In the genomic region with DNA sequence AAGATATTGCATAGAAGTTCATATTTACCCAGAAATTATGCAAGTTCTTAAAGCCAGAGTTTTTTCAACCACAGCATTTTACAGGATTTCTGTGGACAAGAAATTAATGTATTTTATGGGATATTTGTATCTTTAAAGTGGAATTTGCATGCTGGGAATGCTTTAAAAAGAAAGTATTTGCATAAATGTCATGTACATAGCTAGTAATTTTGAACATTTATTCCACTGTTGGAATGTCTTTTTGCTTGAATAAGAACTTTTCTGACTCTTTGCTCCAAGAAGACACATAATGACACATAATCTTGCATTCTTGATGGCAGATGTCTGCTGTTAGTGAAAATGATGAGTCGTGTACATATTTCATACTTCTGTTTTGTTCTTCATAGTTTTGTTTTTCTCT, we compare ENCODE assay signal across 17 cellular contexts.
A peak's percentile ranks its signal among the peaks of the same experiment; 100 is the strongest.
DNase-seq lines count a peak whose midpoint lies in the region; ATAC-seq and TF ChIP-seq lines count a peak whose summit lies in the region.
"Had no signal": no experiment of that assay in that cellular context is flagged by ENCODE, and none has a peak within 500 bp of the region (broad histone marks: within the 10 kb centered on the region; RNA-seq: fewer than 3 reads in every experiment).

No MANE protein-coding gene starts in this region.

- TF ChIP-seq CTCF in mammary epithelial cell (conservative IDR thresholded peaks at IDR 0.05 in 1 of 2, IDR thresholded peaks at IDR 0.05 in 1 of 2; ENCODE audit: extremely low read depth in 1 of 2, insufficient read depth in 1 of 2, low read depth in 1 of 2, low read length in 2 of 2) (no peak), stomach (IDR thresholded peaks at IDR 0.05) (no peak), brain microvascular endothelial cell (IDR thresholded peaks at IDR 0.05; ENCODE audit: low read depth, low read length, missing control alignments) (no peak)

- TF ChIP-seq EP300 in stomach (IDR thresholded peaks at IDR 0.05) = no peak

- in situ Hi-C loops in mammary epithelial cell (cut with MboI; ENCODE audit: low sequenced_read_pairs in 2 of 2) = no loop called here
- in situ Hi-C loops in brain microvascular endothelial cell (cut with HindIII; ENCODE audit: low pct_ligation_motif_present, low sequenced_read_pairs) = no loop called here

- WGBS in mammary epithelial cell (ENCODE audit: low coverage, missing lambda C conversion rate) = 100% methylated on average over 1 of the region's 1 CpG
- WGBS in stomach, 5 donors = 93 to 100% (median 97%) methylated on average over 1 of the region's 1 CpG

- no peak for ATAC-seq in GM19455 (IDR thresholded peaks at IDR 0.05; ENCODE audit: unreplicated experiment)
- ATAC-seq: GM23338 had no signal

- CTCF ChIA-PET in mammary epithelial cell (lab: Charles Lee; ENCODE audit: low non-redundant PET) = no interaction called here

- no peak overlapping the region for H2AFZ ChIP-seq in mammary epithelial cell (ENCODE audit: low read depth, low read length)
- H2AFZ ChIP-seq: GM23338 had no signal

- H3K4me3 ChIP-seq in adipocyte (ENCODE audit: low read length) (no peak overlapping the region), mammary epithelial cell (replicated peaks in 1 of 3; ENCODE audit: insufficient read depth in 1 of 3, low read depth in 2 of 3, low read length in 3 of 3) (no peak overlapping the region), stomach (no peak overlapping the region), brain microvascular endothelial cell (ENCODE audit: low read depth, low read length) (no peak overlapping the region)
- H3K4me3 ChIP-seq: GM23338, SJCRH30 had no signal

- peaks cover 7% of the 10 kb centered on the region for H3K79me2 ChIP-seq in mammary epithelial cell (ENCODE audit: insufficient read depth, low read length)

- H3K4me1 ChIP-seq in adipocyte (ENCODE audit: control insufficient read depth, insufficient read depth, low read length) = peaks cover 25% of the 10 kb centered on the region
- no peaks in the 10 kb centered on the region for H3K4me1 ChIP-seq in mammary epithelial cell (ENCODE audit: insufficient read depth, low read length)
- peaks cover 7 to 17% (median 9%) of the 10 kb centered on the region in 4 donors for H3K4me1 ChIP-seq in stomach
- H3K4me1 ChIP-seq: SJCRH30 had no signal

- no TSS peak for BruUV-seq in mammary epithelial cell (replicated peaks; lab: Mats Ljungman, UMichigan)

- H3K27me3 ChIP-seq in adipocyte (replicated peaks; ENCODE audit: control insufficient read depth, insufficient read depth, low read length) (no peaks in the 10 kb centered on the region), mammary epithelial cell (ENCODE audit: insufficient read depth, low read length) (no peaks in the 10 kb centered on the region), stomach (no peaks in the 10 kb centered on the region), brain microvascular endothelial cell (replicated peaks) (no peaks in the 10 kb centered on the region)
- H3K27me3 ChIP-seq: SJCRH30 had no signal

- H3K9ac ChIP-seq in adipocyte (ENCODE audit: low read length) (no peak overlapping the region), mammary epithelial cell (ENCODE audit: insufficient read depth, low read length) (no peak overlapping the region)

- TF ChIP-seq POLR2A in stomach (IDR thresholded peaks at IDR 0.05) = no peak

- H3K4me2 ChIP-seq in mammary epithelial cell (ENCODE audit: insufficient read depth, low read depth, low read length) = no peak overlapping the region
- H3K4me2 ChIP-seq: GM23338 had no signal

- peaks cover 64% of the 10 kb centered on the region for H3K36me3 ChIP-seq in adipocyte (ENCODE audit: control insufficient read depth, insufficient read depth, low read length, severe bottlenecking)
- peaks cover 16% of the 10 kb centered on the region for H3K36me3 ChIP-seq in mammary epithelial cell (ENCODE audit: insufficient read depth, low read length)
- peaks cover 18 to 74% (median 62%) of the 10 kb centered on the region in 4 donors for H3K36me3 ChIP-seq in stomach
- peaks cover 32% of the 10 kb centered on the region for H3K36me3 ChIP-seq in brain microvascular endothelial cell (replicated peaks)

- intact Hi-C loops in mammary epithelial cell (cut with micrococcal nuclease) (no loop called here), stomach (cut with DNase I; ENCODE audit: low total_unique reads) (no loop called here)

- DNase-seq in EL (peak; percentile 53), HCEC 1CT (peak; percentile 14), adipocyte (ENCODE audit: low read depth) (peak; percentile 27), hepatic stellate cell (ENCODE audit: low spot score) (peak; percentile 18), mammary epithelial cell (no peak), stomach (no peak), brain microvascular endothelial cell (no peak)
- DNase-seq: NCI-H187, NCI-H226, NCI-H524 treated with DMSO at 0.1 percent for 48 hours, SJCRH30, SW 1271, T-helper 2 cell had no signal

- dilution Hi-C loops in mammary epithelial cell (cut with HindIII; ENCODE audit: low sequenced_read_pairs) = no loop called here

- no peaks in the 10 kb centered on the region for H4K20me1 ChIP-seq in mammary epithelial cell (ENCODE audit: insufficient read depth, low read length)

- no peak overlapping the region for H3K27ac ChIP-seq in mammary epithelial cell (ENCODE audit: insufficient read depth, low read depth, low read length)
- H3K27ac ChIP-seq in stomach = no peak overlapping the region
- H3K27ac ChIP-seq in brain microvascular endothelial cell = no peak overlapping the region
- H3K27ac ChIP-seq: C4-2B, HL-60, SJCRH30 had no signal

- H3K9me3 ChIP-seq in adipocyte (ENCODE audit: control insufficient read depth, low read length) (no peaks in the 10 kb centered on the region), mammary epithelial cell (replicated peaks; ENCODE audit: insufficient read depth, low read length) (no peaks in the 10 kb centered on the region), stomach (no peaks in the 10 kb centered on the region)
- H3K9me3 ChIP-seq: SJCRH30 had no signal

Comparison
In these comparisons a context has a peak if more than half of its experiments do, and no peak if none do; other contexts are left out.
1. DNase-seq: peak in EL (single experiment), HCEC 1CT (single experiment), adipocyte (single experiment) and hepatic stellate cell (single experiment); none in mammary epithelial cell (single experiment), stomach (single experiment) and brain microvascular endothelial cell (single experiment).